In the genomic region with DNA sequence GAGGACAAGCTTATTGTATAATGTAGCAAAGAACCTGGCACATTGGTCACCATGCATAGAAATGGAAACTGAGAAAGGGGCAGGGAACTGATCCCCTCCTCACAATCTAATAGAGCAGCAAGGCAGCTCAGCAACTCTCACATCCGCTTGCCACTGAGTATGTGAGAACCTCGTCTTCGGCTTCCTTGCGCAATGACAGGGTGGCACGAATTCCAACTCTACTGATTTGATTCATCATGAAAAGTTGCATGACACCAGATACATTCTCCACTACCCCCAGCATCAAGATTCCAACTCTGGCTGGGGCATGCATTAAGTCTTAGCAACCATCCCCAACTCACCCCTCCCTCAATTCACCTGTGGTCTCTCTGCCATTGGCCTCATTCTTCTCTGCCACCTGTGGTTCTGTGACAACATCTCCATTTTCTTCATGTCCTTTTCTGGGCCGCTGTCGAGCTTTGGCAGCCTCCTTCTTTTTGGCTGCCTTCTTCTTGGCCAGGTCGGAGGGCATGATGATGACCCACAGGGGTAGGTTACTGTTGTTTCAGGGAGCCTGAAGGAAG, we compare ENCODE assay signal across 10 cellular contexts. TPM values are rescaled to one million over a fixed set of nuclear protein-coding genes. Genes with fewer than 3 reads are reported as not detected.
DNase-seq lines count a peak whose midpoint lies in the region; ATAC-seq, FAIRE-seq and TF ChIP-seq lines count a peak whose summit lies in the region.
"Had no signal": no experiment of that assay in that cellular context is flagged by ENCODE, and none has a peak within 500 bp of the region (broad histone marks: within the 10 kb centered on the region; RNA-seq: fewer than 3 reads in every experiment).

No MANE protein-coding gene starts in this region.

- H3K4me1 Mint-ChIP-seq in activated CD4-positive, alpha-beta T cell treated with anti-CD3 and anti-CD28 coated beads, Interleukin-2, amount 10 ng/mL, durations not matched to agents 7 days and 5 days = peaks cover 40% of the 10 kb centered on the region
- H3K4me1 Mint-ChIP-seq in activated T-helper 1 cell treated with anti-CD3 and anti-CD28 coated beads, Interleukin-12 subunit alpha, Interleukin-12 subunit beta, Interleukin-2, Interleukin-4 antibody, amounts not matched to agents 30 ng/mL and 10 ng/mL and 1 ng/mL, durations not matched to agents 14 hours and 24 hours and 36 hours (ENCODE audit: low read depth) = peaks cover 32% of the 10 kb centered on the region

- DNase-seq in activated CD4-positive, alpha-beta T cell treated with anti-CD3 and anti-CD28 coated beads, Interleukin-2, amount 10 ng/mL, durations not matched to agents 7 days and 5 days = no peak
- DNase-seq in activated CD4-positive, alpha-beta T cell treated with anti-CD3 and anti-CD28 coated beads, Interleukin-2, amount 50 U/mL, for 4 hours = no peak
- no peak for DNase-seq in activated T-helper 1 cell treated with anti-CD3 and anti-CD28 coated beads, Interleukin-12 subunit alpha, Interleukin-12 subunit beta, Interleukin-2, Interleukin-4 antibody, amounts not matched to agents 30 ng/mL and 10 ng/mL and 1 ng/mL, durations not matched to agents 14 hours and 24 hours and 36 hours (ENCODE audit: low spot score)
- no peak for DNase-seq in keratinocyte (ENCODE audit: low read depth, low spot score)
- no peak for DNase-seq in testis
- no peak for DNase-seq in activated effector memory CD4-positive, alpha-beta T cell treated with anti-CD3 and anti-CD28 coated beads, Interleukin-2, amount 50 U/mL, for 16 hours
- DNase-seq in omental fat pad (ENCODE audit: low spot score) = no peak
- no peak for DNase-seq in mesenteric fat pad (ENCODE audit: low spot score)
- DNase-seq: NCI-H1105 had no signal

- H3K27me3 ChIP-seq in keratinocyte (ENCODE audit: control insufficient read depth, extremely low read depth, insufficient read depth, low read length) (no peaks in the 10 kb centered on the region), testis (no peaks in the 10 kb centered on the region)

- peak overlapping the region; percentile 99 for H3K4me2 ChIP-seq in keratinocyte (ENCODE audit: control insufficient read depth, extremely low read depth, insufficient read depth, low read depth, low read length)

- H3K9ac ChIP-seq in keratinocyte (ENCODE audit: control insufficient read depth, extremely low read depth, insufficient read depth, low read length) = peak overlapping the region; percentile 88

- H3K9me3 ChIP-seq in keratinocyte (ENCODE audit: control insufficient read depth, low read depth, low read length) = no peaks in the 10 kb centered on the region
- H3K9me3 ChIP-seq in testis = no peaks in the 10 kb centered on the region

- TF ChIP-seq CTCF in keratinocyte (optimal IDR thresholded peaks at IDR 0.05 in 1 of 3, IDR thresholded peaks at IDR 0.05 in 1 of 3, conservative IDR thresholded peaks at IDR 0.05 in 1 of 3; ENCODE audit: extremely low read depth in 1 of 3, insufficient read depth in 2 of 3, low read length in 3 of 3) = no peak
- no peak for TF ChIP-seq CTCF in testis (IDR thresholded peaks at IDR 0.05)
- TF ChIP-seq CTCF in omental fat pad (IDR thresholded peaks at IDR 0.05) = no peak

- WGBS in testis, 2 donors = 52 to 53% methylated on average over 8 of the region's 8 CpGs

- peaks cover 24 to 39% of the 10 kb centered on the region in 2 experiments for H3K36me3 ChIP-seq in keratinocyte (ENCODE audit: control insufficient read depth in 2 of 2, extremely low read depth in 1 of 2, insufficient read depth in 2 of 2, low read length in 2 of 2)
- no peaks in the 10 kb centered on the region for H3K36me3 ChIP-seq in testis (ENCODE audit: low read depth, missing control alignments)

- CTCF ChIA-PET in activated CD4-positive, alpha-beta T cell treated with anti-CD3 and anti-CD28 coated beads, Interleukin-2, amount 10 ng/mL, durations not matched to agents 7 days and 5 days (lab: Charles Lee) = interaction anchor here (1.0 to 4.9 kb wide), 6 partner anchors 8 to 115 kb away, joined by 3 to 26 read pairs (median 6); a partner anchor contains a TSS

- H3K27me3 Mint-ChIP-seq in activated CD4-positive, alpha-beta T cell treated with anti-CD3 and anti-CD28 coated beads, Interleukin-2, amount 10 ng/mL, durations not matched to agents 7 days and 5 days = no peaks in the 10 kb centered on the region
- H3K27me3 Mint-ChIP-seq in activated T-helper 1 cell treated with anti-CD3 and anti-CD28 coated beads, Interleukin-12 subunit alpha, Interleukin-12 subunit beta, Interleukin-2, Interleukin-4 antibody, amounts not matched to agents 30 ng/mL and 10 ng/mL and 1 ng/mL, durations not matched to agents 14 hours and 24 hours and 36 hours (ENCODE audit: insufficient read depth) = peaks cover 2% of the 10 kb centered on the region

- intact Hi-C loops in activated T-helper 1 cell treated with anti-CD3 and anti-CD28 coated beads, Interleukin-12 subunit alpha, Interleukin-12 subunit beta, Interleukin-2, Interleukin-4 antibody, amounts not matched to agents 30 ng/mL and 10 ng/mL and 1 ng/mL, durations not matched to agents 14 hours and 24 hours and 36 hours (cut with micrococcal nuclease) = no loop called here
- intact Hi-C loops in testis (cut with DNase I; ENCODE audit: low total_unique reads) = no loop called here

- H3K27ac ChIP-seq in keratinocyte (ENCODE audit: control insufficient read depth, insufficient read depth, low read length) (peak overlapping the region; percentile 62), testis (no peak overlapping the region)

- POLR2A ChIA-PET in activated CD4-positive, alpha-beta T cell treated with anti-CD3 and anti-CD28 coated beads, Interleukin-2, amount 10 ng/mL, durations not matched to agents 7 days and 5 days (lab: Charles Lee) = no interaction called here

- peaks cover 20% of the 10 kb centered on the region for H3K4me1 ChIP-seq in keratinocyte (ENCODE audit: control insufficient read depth, extremely low read depth, insufficient read depth, low read length)
- H3K4me1 ChIP-seq in testis = peaks cover 10% of the 10 kb centered on the region

- no peaks in the 10 kb centered on the region for H3K9me3 Mint-ChIP-seq in activated CD4-positive, alpha-beta T cell treated with anti-CD3 and anti-CD28 coated beads, Interleukin-2, amount 10 ng/mL, durations not matched to agents 7 days and 5 days
- no peaks in the 10 kb centered on the region for H3K9me3 Mint-ChIP-seq in activated T-helper 1 cell treated with anti-CD3 and anti-CD28 coated beads, Interleukin-12 subunit alpha, Interleukin-12 subunit beta, Interleukin-2, Interleukin-4 antibody, amounts not matched to agents 30 ng/mL and 10 ng/mL and 1 ng/mL, durations not matched to agents 14 hours and 24 hours and 36 hours

- H3K79me2 ChIP-seq in keratinocyte (ENCODE audit: control insufficient read depth, insufficient read depth, low read length) = peaks cover 25% of the 10 kb centered on the region

- ATAC-seq in omental fat pad (ENCODE audit: low FRiP score) = no peak

- H3K27ac Mint-ChIP-seq in activated CD4-positive, alpha-beta T cell treated with anti-CD3 and anti-CD28 coated beads, Interleukin-2, amount 10 ng/mL, durations not matched to agents 7 days and 5 days = peak overlapping the region; percentile 95
- peak overlapping the region; percentile 94 for H3K27ac Mint-ChIP-seq in activated T-helper 1 cell treated with anti-CD3 and anti-CD28 coated beads, Interleukin-12 subunit alpha, Interleukin-12 subunit beta, Interleukin-2, Interleukin-4 antibody, amounts not matched to agents 30 ng/mL and 10 ng/mL and 1 ng/mL, durations not matched to agents 14 hours and 24 hours and 36 hours

- no peaks in the 10 kb centered on the region for H3K9me1 ChIP-seq in keratinocyte (ENCODE audit: control insufficient read depth, extremely low read depth, insufficient read depth, low read length)

- dilution Hi-C loops in keratinocyte (cut with MboI; ENCODE audit: extremely low pct_ligation_motif_present, low sequenced_read_pairs) = no loop called here

- H3K36me3 Mint-ChIP-seq in activated CD4-positive, alpha-beta T cell treated with anti-CD3 and anti-CD28 coated beads, Interleukin-2, amount 10 ng/mL, durations not matched to agents 7 days and 5 days (ENCODE audit: low read depth) = peaks cover 35% of the 10 kb centered on the region
- H3K36me3 Mint-ChIP-seq in activated T-helper 1 cell treated with anti-CD3 and anti-CD28 coated beads, Interleukin-12 subunit alpha, Interleukin-12 subunit beta, Interleukin-2, Interleukin-4 antibody, amounts not matched to agents 30 ng/mL and 10 ng/mL and 1 ng/mL, durations not matched to agents 14 hours and 24 hours and 36 hours (ENCODE audit: low read depth) = peaks cover 39% of the 10 kb centered on the region

- no peak overlapping the region for H2AFZ ChIP-seq in keratinocyte (ENCODE audit: control insufficient read depth, low read length)

- no peaks in the 10 kb centered on the region for H4K20me1 ChIP-seq in keratinocyte (ENCODE audit: control insufficient read depth, extremely low read depth, insufficient read depth, low read length)

- FAIRE-seq in keratinocyte (lab: Jason Lieb, UNC) = no peak

- TF ChIP-seq POLR2A in testis (IDR thresholded peaks at IDR 0.05) = no peak

- H3K4me3 Mint-ChIP-seq in activated CD4-positive, alpha-beta T cell treated with anti-CD3 and anti-CD28 coated beads, Interleukin-2, amount 10 ng/mL, durations not matched to agents 7 days and 5 days = peak overlapping the region; percentile 99
- peak overlapping the region; percentile 98 for H3K4me3 Mint-ChIP-seq in activated T-helper 1 cell treated with anti-CD3 and anti-CD28 coated beads, Interleukin-12 subunit alpha, Interleukin-12 subunit beta, Interleukin-2, Interleukin-4 antibody, amounts not matched to agents 30 ng/mL and 10 ng/mL and 1 ng/mL, durations not matched to agents 14 hours and 24 hours and 36 hours

- H3K4me3 ChIP-seq in keratinocyte (ENCODE audit: control insufficient read depth in 2 of 3, extremely low read depth in 1 of 3, insufficient read depth in 2 of 3, low read depth in 1 of 3, low read length in 3 of 3) = peak overlapping the region; percentile 87 to 98 (median 90)
- peak overlapping the region; percentile 77 to 81 for H3K4me3 ChIP-seq in testis

RNA-seq across cellular contexts. Expression of a gene that starts 1.0 kb away (rescaled TPM):
- 10 to 100 TPM; 31.7 to 34.3 TPM for total RNA-seq in activated CD4-positive, alpha-beta T cell treated with anti-CD3 and anti-CD28 coated beads, Interleukin-2, amount 10 ng/mL, durations not matched to agents 7 days and 5 days
- total RNA-seq in activated T-helper 1 cell treated with anti-CD3 and anti-CD28 coated beads, Interleukin-12 subunit alpha, Interleukin-12 subunit beta, Interleukin-2, Interleukin-4 antibody, amounts not matched to agents 30 ng/mL and 10 ng/mL and 1 ng/mL, durations not matched to agents 14 hours and 24 hours and 36 hours = 81.7 and 85.4 TPM in 2 replicates
- polyA plus RNA-seq in keratinocyte = 33.3 to 68.6 TPM (median 43.6 TPM) in 3 replicates
- polyA plus RNA-seq in keratinocyte (2011; ENCODE audit: low read depth) = 12.4 TPM
- 60.0 and 61.5 TPM in 2 replicates for polyA plus RNA-seq in keratinocyte (2011; cell fraction: cytosol; rRNA removed)
- polyA plus RNA-seq in keratinocyte (2011; cell fraction: nucleus; rRNA removed) = 58.1 and 59.3 TPM in 2 replicates
- 27.9 and 54.2 TPM in 2 replicates for polyA plus RNA-seq in keratinocyte (2012; ENCODE audit: low replicate concordance)
- 57.5 to 64.0 TPM (median 62.2 TPM) in 3 replicates for polyA minus RNA-seq in keratinocyte
- polyA minus RNA-seq in keratinocyte (2011; cell fraction: cytosol; rRNA and poly(A)+ RNA removed) = 38.0 TPM
- 21.0 and 32.6 TPM in 2 replicates for polyA minus RNA-seq in keratinocyte (2011; cell fraction: nucleus; rRNA and poly(A)+ RNA removed)
- 10 to 100 TPM; 44.4 to 49.4 TPM for total RNA-seq in testis
- polyA plus RNA-seq in testis (ENCODE audit: insufficient read depth, low read depth, low replicate concordance) = 54.3 TPM
- total RNA-seq in omental fat pad = 10 to 100 TPM; 28.5 to 93.4 (median 44.7) TPM
- total RNA-seq in mesenteric fat pad = 38.1 TPM

RNA-seq across cellular contexts. Expression of a gene that starts 6.3 kb away (rescaled TPM):
- total RNA-seq in activated CD4-positive, alpha-beta T cell treated with anti-CD3 and anti-CD28 coated beads, Interleukin-2, amount 10 ng/mL, durations not matched to agents 7 days and 5 days = 10 to 100 TPM; 40.7 to 42.3 TPM
- total RNA-seq in activated T-helper 1 cell treated with anti-CD3 and anti-CD28 coated beads, Interleukin-12 subunit alpha, Interleukin-12 subunit beta, Interleukin-2, Interleukin-4 antibody, amounts not matched to agents 30 ng/mL and 10 ng/mL and 1 ng/mL, durations not matched to agents 14 hours and 24 hours and 36 hours = 45.6 and 48.5 TPM in 2 replicates
- 16.2 to 33.0 TPM (median 26.0 TPM) in 3 replicates for polyA plus RNA-seq in keratinocyte
- polyA plus RNA-seq in keratinocyte (2011; ENCODE audit: low read depth) = 10.8 TPM
- 7.2 and 13.1 TPM in 2 replicates for polyA plus RNA-seq in keratinocyte (2011; cell fraction: cytosol; rRNA removed)
- polyA plus RNA-seq in keratinocyte (2011; cell fraction: nucleus; rRNA removed) = 67.1 and 88.3 TPM in 2 replicates
- 16.8 and 35.8 TPM in 2 replicates for polyA plus RNA-seq in keratinocyte (2012; ENCODE audit: low replicate concordance)
- polyA minus RNA-seq in keratinocyte = 22.9 to 65.2 TPM (median 29.1 TPM) in 3 replicates
- polyA minus RNA-seq in keratinocyte (2011; cell fraction: cytosol; rRNA and poly(A)+ RNA removed) = 37.6 TPM
- polyA minus RNA-seq in keratinocyte (2011; cell fraction: nucleus; rRNA and poly(A)+ RNA removed) = 99.4 and 99.8 TPM in 2 replicates
- 10 to 100 TPM; 66.5 to 70.5 TPM for total RNA-seq in testis
- polyA plus RNA-seq in testis (ENCODE audit: insufficient read depth, low read depth, low replicate concordance) = 22.6 TPM
- total RNA-seq in omental fat pad = 10 to 100 TPM; 22.3 to 44.9 (median 34.0) TPM
- total RNA-seq in mesenteric fat pad = 42.1 TPM

RNA-seq across cellular contexts. Expression of a gene that starts 15.7 kb away (rescaled TPM):
- total RNA-seq in activated CD4-positive, alpha-beta T cell treated with anti-CD3 and anti-CD28 coated beads, Interleukin-2, amount 10 ng/mL, durations not matched to agents 7 days and 5 days = not detected
- not detected in 2 replicates for total RNA-seq in activated T-helper 1 cell treated with anti-CD3 and anti-CD28 coated beads, Interleukin-12 subunit alpha, Interleukin-12 subunit beta, Interleukin-2, Interleukin-4 antibody, amounts not matched to agents 30 ng/mL and 10 ng/mL and 1 ng/mL, durations not matched to agents 14 hours and 24 hours and 36 hours
- polyA plus RNA-seq in keratinocyte (not detected in 3 replicates), testis (ENCODE audit: insufficient read depth, low read depth, low replicate concordance) (not detected)
- polyA plus RNA-seq in keratinocyte (2011; ENCODE audit: low read depth) = not detected
- polyA plus RNA-seq in keratinocyte (2011; cell fraction: cytosol; rRNA removed) = not detected in 2 replicates
- polyA plus RNA-seq in keratinocyte (2011; cell fraction: nucleus; rRNA removed) = not detected in 2 replicates
- not detected in 2 replicates for polyA plus RNA-seq in keratinocyte (2012; ENCODE audit: low replicate concordance)
- polyA minus RNA-seq in keratinocyte = not detected in 3 replicates
- not detected for polyA minus RNA-seq in keratinocyte (2011; cell fraction: cytosol; rRNA and poly(A)+ RNA removed)
- not detected in 2 replicates for polyA minus RNA-seq in keratinocyte (2011; cell fraction: nucleus; rRNA and poly(A)+ RNA removed)
- total RNA-seq in testis (not detected), omental fat pad (not detected), mesenteric fat pad (not detected)
- total RNA-seq: Daoy had no signal

RNA-seq across cellular contexts. Expression of a gene that starts 22.5 kb away (rescaled TPM):
- total RNA-seq in activated CD4-positive, alpha-beta T cell treated with anti-CD3 and anti-CD28 coated beads, Interleukin-2, amount 10 ng/mL, durations not matched to agents 7 days and 5 days = 1 to 10 TPM; 2.0 to 2.5 TPM
- total RNA-seq in activated T-helper 1 cell treated with anti-CD3 and anti-CD28 coated beads, Interleukin-12 subunit alpha, Interleukin-12 subunit beta, Interleukin-2, Interleukin-4 antibody, amounts not matched to agents 30 ng/mL and 10 ng/mL and 1 ng/mL, durations not matched to agents 14 hours and 24 hours and 36 hours = 2.4 and 3.1 TPM in 2 replicates
- polyA plus RNA-seq in keratinocyte (3.0 to 6.0 TPM (median 3.1 TPM) in 3 replicates), testis (ENCODE audit: insufficient read depth, low read depth, low replicate concordance) (55.1 TPM)
- 6.9 TPM for polyA plus RNA-seq in keratinocyte (2011; ENCODE audit: low read depth)
- 4.0 and 6.1 TPM in 2 replicates for polyA plus RNA-seq in keratinocyte (2011; cell fraction: cytosol; rRNA removed)
- polyA plus RNA-seq in keratinocyte (2011; cell fraction: nucleus; rRNA removed) = 10.1 and 16.9 TPM in 2 replicates
- 5.1 and 10.8 TPM in 2 replicates for polyA plus RNA-seq in keratinocyte (2012; ENCODE audit: low replicate concordance)
- polyA minus RNA-seq in keratinocyte = 2.1 to 5.4 TPM (median 2.3 TPM) in 3 replicates
- 4.8 TPM for polyA minus RNA-seq in keratinocyte (2011; cell fraction: cytosol; rRNA and poly(A)+ RNA removed)
- polyA minus RNA-seq in keratinocyte (2011; cell fraction: nucleus; rRNA and poly(A)+ RNA removed) = 2.4 and 4.1 TPM in 2 replicates
- total RNA-seq in testis (100 to 1,000 TPM in 1 of 2 donors, 10 to 100 TPM in 1; 94.0 to 122 TPM), omental fat pad (10 to 100 TPM; 19.7 to 57.5 (median 31.2) TPM), mesenteric fat pad (36.5 TPM)

RNA-seq across cellular contexts. Expression of a gene that starts 39.0 kb away (rescaled TPM):
- not detected for total RNA-seq in activated CD4-positive, alpha-beta T cell treated with anti-CD3 and anti-CD28 coated beads, Interleukin-2, amount 10 ng/mL, durations not matched to agents 7 days and 5 days
- not detected in 2 replicates for total RNA-seq in activated T-helper 1 cell treated with anti-CD3 and anti-CD28 coated beads, Interleukin-12 subunit alpha, Interleukin-12 subunit beta, Interleukin-2, Interleukin-4 antibody, amounts not matched to agents 30 ng/mL and 10 ng/mL and 1 ng/mL, durations not matched to agents 14 hours and 24 hours and 36 hours
- polyA plus RNA-seq in keratinocyte = not detected in 3 replicates
- polyA plus RNA-seq in keratinocyte (2011; ENCODE audit: low read depth) = not detected
- not detected in 2 replicates for polyA plus RNA-seq in keratinocyte (2011; cell fraction: cytosol; rRNA removed)
- polyA plus RNA-seq in keratinocyte (2011; cell fraction: nucleus; rRNA removed) = not detected in 2 replicates
- polyA plus RNA-seq in keratinocyte (2012; ENCODE audit: low replicate concordance) = not detected in 2 replicates
- polyA minus RNA-seq in keratinocyte = not detected in 3 replicates
- polyA minus RNA-seq in keratinocyte (2011; cell fraction: cytosol; rRNA and poly(A)+ RNA removed) = not detected
- polyA minus RNA-seq in keratinocyte (2011; cell fraction: nucleus; rRNA and poly(A)+ RNA removed) = not detected in 2 replicates
- total RNA-seq in testis = under 1 TPM in 1 of 2 donors, not detected in 1; 0.39 TPM
- polyA plus RNA-seq in testis (ENCODE audit: insufficient read depth, low read depth, low replicate concordance) = 0.18 TPM
- total RNA-seq in omental fat pad = not detected
- total RNA-seq in mesenteric fat pad = not detected
- total RNA-seq: Daoy had no signal
